Comparison of ENCODE assay signal across 15 cellular contexts in genomic region chr14:67718265-67718664, GRCh38. TPM values are rescaled to one million over a fixed set of nuclear protein-coding genes. Genes with fewer than 3 reads are reported as not detected.
DNase-seq lines count a peak whose midpoint lies in the region; ATAC-seq, FAIRE-seq and TF ChIP-seq lines count a peak whose summit lies in the region.
"Had no signal": no experiment of that assay in that cellular context is flagged by ENCODE, and none has a peak within 500 bp of the region (broad histone marks: within the 10 kb centered on the region; RNA-seq: fewer than 3 reads in every experiment).

No MANE protein-coding gene starts in this region.

- DNase-seq in HEK293T (ENCODE audit: extremely low spot score), result no peak
- no peak for DNase-seq in WTC11 (ENCODE audit: low spot score)
- peak; percentile 25 for DNase-seq in hepatocyte (ENCODE audit: low spot score)
- no peak for DNase-seq in urothelium cell line (ENCODE audit: low spot score)
- no peak for DNase-seq in HUDEP-2 (lab: John Stamatoyannopoulos, UW; ENCODE audit: unreplicated experiment in 76 of 76)
- DNase-seq in omental fat pad (ENCODE audit: low spot score), result no peak
- DNase-seq: AML-193; Caco-2; CD8-positive, alpha-beta memory T cell; DMS53 had no signal

- 87% methylated on average over 2 of the region's 2 CpGs for whole genome bisulfite sequencing in hepatocyte (ENCODE audit: low lambda C conversion rate, missing lambda C conversion rate)

- no peaks in the 10 kb centered on the region for H3K9me2 ChIP-seq in hepatocyte (replicated peaks; ENCODE audit: insufficient read depth)

- peaks cover 13% of the 10 kb centered on the region for H3K27me3 Mint-ChIP-seq in WTC11 (ENCODE audit: low read depth)

- POLR2A ChIA-PET in HEK293T (lab: Yijun Ruan, JAX), result no interaction called here
- POLR2A ChIA-PET in WTC11 (lab: Charles Lee), result no interaction called here

- no peaks in the 10 kb centered on the region for H3K79me2 ChIP-seq in hepatocyte

- no peak overlapping the region for H3K4me3 Mint-ChIP-seq in WTC11

- H3K27me3 ChIP-seq in hepatocyte, result no peaks in the 10 kb centered on the region
- H3K27me3 ChIP-seq: BLaER1 had no signal

- ATAC-seq in WTC11 (no peak), omental fat pad (ENCODE audit: low FRiP score) (no peak)
- no peak for ATAC-seq in activated CD4-positive, CD25-positive, alpha-beta regulatory T cell treated with anti-CD3 and anti-CD28 coated beads, Interleukin-2, amount 50 U/mL, for 24 hours

- no peak overlapping the region for H3K27ac ChIP-seq in hepatocyte
- H3K27ac ChIP-seq: BLaER1, KMS-11 had no signal

- H3K4me3 ChIP-seq in hepatocyte, result no peak overlapping the region
- H3K4me3 ChIP-seq: BLaER1 had no signal

- no peak overlapping the region for H3K27ac Mint-ChIP-seq in WTC11
- H3K27ac Mint-ChIP-seq: CD8-positive, alpha-beta memory T cell had no signal

- H3K9me3 Mint-ChIP-seq in WTC11, result 0 out of 2 replicates have a peak, but pooled peaks cover 4% of the 10 kb centered on the region
- H3K9me3 Mint-ChIP-seq: CD8-positive, alpha-beta memory T cell had no signal

- peak; percentile 20 for FAIRE-seq in urothelium cell line (lab: Jason Lieb, UNC)
- FAIRE-seq: H54 had no signal

- H3K36me3 Mint-ChIP-seq in WTC11, result no peaks in the 10 kb centered on the region
- H3K36me3 Mint-ChIP-seq: CD8-positive, alpha-beta memory T cell had no signal

- no peaks in the 10 kb centered on the region for H4K20me1 ChIP-seq in hepatocyte (ENCODE audit: insufficient read depth, poor library complexity, severe bottlenecking)
- H4K20me1 ChIP-seq: BLaER1 had no signal

- no peaks in the 10 kb centered on the region for H3K9me3 ChIP-seq in hepatocyte (ENCODE audit: low read depth)
- H3K9me3 ChIP-seq: Caco-2 had no signal

- H3K4me2 ChIP-seq in hepatocyte, result no peak overlapping the region
- H3K4me2 ChIP-seq: BLaER1, KMS-11 had no signal

- peaks cover 4% of the 10 kb centered on the region for H3K4me1 ChIP-seq in hepatocyte (ENCODE audit: insufficient read depth)
- H3K4me1 ChIP-seq: Caco-2 had no signal

- H3K36me3 ChIP-seq in hepatocyte (replicated peaks; ENCODE audit: insufficient read depth, low read depth), result no peaks in the 10 kb centered on the region
- H3K36me3 ChIP-seq: BLaER1 had no signal

- TF ChIP-seq CTCF in WTC11 (IDR thresholded peaks at IDR 0.05), result no peak
- TF ChIP-seq CTCF in hepatocyte (IDR thresholded peaks at IDR 0.05; ENCODE audit: poor library complexity), result no peak
- TF ChIP-seq CTCF in omental fat pad (IDR thresholded peaks at IDR 0.05), result no peak

- H2AFZ ChIP-seq in hepatocyte, result no peak overlapping the region

- CTCF ChIA-PET in HEK293T (lab: Yijun Ruan, JAX) (no interaction called here), WTC11 (lab: Charles Lee) (no interaction called here)

- H3K4me1 Mint-ChIP-seq in WTC11, result no peaks in the 10 kb centered on the region; the same call in 1 of the 2 replicates

TF ChIP-seq in HEK293T, 16 proteins besides CTCF, POLR2A, EP300 and RAD21:
- no peak for TF ChIP-seq NFRKB (IDR thresholded peaks at IDR 0.05)
- 0 out of 2 replicates have a peak, but pooled peaks have one; percentile 11 for TF ChIP-seq PKNOX1 (IDR thresholded peaks at IDR 0.05)
TF ChIP-seq in HEK293T: peak in this region for 1.

TF ChIP-seq in WTC11, 78 proteins besides CTCF, POLR2A, EP300 and RAD21:
- no peak for TF ChIP-seq MYBL2 (CRISPR knock-in tag; IDR thresholded peaks at IDR 0.05)
- TF ChIP-seq GABPB1 (CRISPR knock-in tag; IDR thresholded peaks at IDR 0.05), result peak; percentile 73
- no peak for TF ChIP-seq TEAD1 (CRISPR knock-in tag; IDR thresholded peaks at IDR 0.05)
- TF ChIP-seq ZNF121 (CRISPR knock-in tag; IDR thresholded peaks at IDR 0.05), result no peak
- no peak for TF ChIP-seq ERG (CRISPR knock-in tag; IDR thresholded peaks at IDR 0.05)

RNA-seq across cellular contexts. Expression of gene RDH12, which starts 16.6 kb away (rescaled TPM):
- 0.55 to 0.77 TPM (median 0.66 TPM) in 3 replicates for total RNA-seq in WTC11 (2021)
- total RNA-seq in hepatocyte, result 1.1 and 1.5 TPM in 2 replicates
- 0.85 and 1.7 TPM in 2 replicates for polyA plus RNA-seq in hepatocyte
- total RNA-seq in omental fat pad, result under 1 TPM in 1 of 4 donors, not detected in 3; 0.28 TPM
- total RNA-seq: A673; Caco-2; CD8-positive, alpha-beta memory T cell had no signal
- polyA plus RNA-seq: CD8-positive, alpha-beta memory T cell had no signal

RNA-seq across cellular contexts. Expression of gene RDH11, which starts 22.7 kb away (rescaled TPM):
- 103 to 114 TPM (median 110 TPM) in 3 replicates for total RNA-seq in WTC11 (2021)
- total RNA-seq in hepatocyte, result 148 and 161 TPM in 2 replicates
- polyA plus RNA-seq in hepatocyte, result 164 and 173 TPM in 2 replicates
- total RNA-seq in omental fat pad, result 10 to 100 TPM; 29.4 to 38.8 (median 35.3) TPM

RNA-seq across cellular contexts. Expression of gene VTI1B, which starts 43.8 kb away (rescaled TPM):
- 108 to 133 TPM (median 123 TPM) in 3 replicates for total RNA-seq in WTC11 (2021)
- 49.2 and 55.0 TPM in 2 replicates for total RNA-seq in hepatocyte
- 87.5 and 115 TPM in 2 replicates for polyA plus RNA-seq in hepatocyte
- 100 to 1,000 TPM in 3 of 4 donors, 10 to 100 TPM in 1; 96.1 to 133 (median 114) TPM for total RNA-seq in omental fat pad
